Comparison of ENCODE assay signal across 10 cellular contexts in genomic region chr19:12953456-12954149, GRCh38. TPM values are rescaled to one million over a fixed set of nuclear protein-coding genes. Genes with fewer than 3 reads are reported as not detected.
DNase-seq lines count a peak whose midpoint lies in the region; ATAC-seq, FAIRE-seq and TF ChIP-seq lines count a peak whose summit lies in the region.
"Had no signal": no experiment of that assay in that cellular context is flagged by ENCODE, and none has a peak within 500 bp of the region (broad histone marks: within the 10 kb centered on the region; RNA-seq: fewer than 3 reads in every experiment).

No MANE protein-coding gene starts in this region.

- no peak for TF ChIP-seq CTCF in adrenal gland (IDR thresholded peaks at IDR 0.05)
- no peak for TF ChIP-seq CTCF in pancreas (IDR thresholded peaks at IDR 0.05)

- H3K4me3 ChIP-seq in BLaER1 (no peak overlapping the region), adrenal gland (no peak overlapping the region), pancreas (no peak overlapping the region), H7 (ENCODE audit: insufficient read depth, low read depth, low read length) (no peak overlapping the region)

- intact Hi-C loops in adrenal gland (cut with DNase I) (no loop called here), pancreas (cut with DNase I) (no loop called here)

- H3K27ac Mint-ChIP-seq in IgD-negative memory B cell = peak overlapping the region in 2 of 3 donors; percentile 95 to 97
- H3K27ac Mint-ChIP-seq in natural killer cell treated with Interleukin-12 subunit alpha and Interleukin-12 subunit beta and Interleukin-15 and Interleukin-18, amount 100 ng/mL, for 72 hours = peak overlapping the region; percentile 74 to 89

- 35 to 59% (median 40%) methylated on average over 4 to 7 of the region's 7 CpGs for WGBS in adrenal gland, 4 donors
- WGBS in pancreas, 2 donors = 59 to 66% methylated on average over 7 of the region's 7 CpGs

- H4K20me1 ChIP-seq in BLaER1 = peaks cover 78% of the 10 kb centered on the region

- H3K36me3 Mint-ChIP-seq in IgD-negative memory B cell = peaks cover 6% of the 10 kb centered on the region
- peaks cover 6% of the 10 kb centered on the region for H3K36me3 Mint-ChIP-seq in natural killer cell treated with Interleukin-12 subunit alpha and Interleukin-12 subunit beta and Interleukin-15 and Interleukin-18, amount 100 ng/mL, for 72 hours

- H3K4me1 ChIP-seq in BLaER1 = peaks cover 69% of the 10 kb centered on the region
- peaks cover 24 to 50% of the 10 kb centered on the region in 2 donors for H3K4me1 ChIP-seq in adrenal gland (replicated peaks in 1 of 2)
- H3K4me1 ChIP-seq in pancreas = peaks cover 0 to 8% (median 7%) of the 10 kb centered on the region in 3 donors

- H3K4me1 Mint-ChIP-seq in IgD-negative memory B cell = peaks cover 6 to 23% (median 13%) of the 10 kb centered on the region in 3 donors
- H3K4me1 Mint-ChIP-seq in natural killer cell treated with Interleukin-12 subunit alpha and Interleukin-12 subunit beta and Interleukin-15 and Interleukin-18, amount 100 ng/mL, for 72 hours (ENCODE audit: low read depth in 2 of 2) = peaks cover 30 to 35% of the 10 kb centered on the region in 2 donors

- peak overlapping the region in 2 of 4 donors; percentile 32 to 67 for H3K4me3 Mint-ChIP-seq in IgD-negative memory B cell
- H3K4me3 Mint-ChIP-seq in natural killer cell treated with Interleukin-12 subunit alpha and Interleukin-12 subunit beta and Interleukin-15 and Interleukin-18, amount 100 ng/mL, for 72 hours = no peak overlapping the region

- peak overlapping the region; percentile 89 for H3K4me2 ChIP-seq in BLaER1

- peaks cover 69% of the 10 kb centered on the region for H3K36me3 ChIP-seq in BLaER1
- H3K36me3 ChIP-seq in adrenal gland (replicated peaks in 1 of 2) = peaks cover 0 to 59% of the 10 kb centered on the region in 2 donors
- H3K36me3 ChIP-seq in pancreas = peaks cover 0 to 37% (median 25%) of the 10 kb centered on the region in 3 donors
- peaks cover 25% of the 10 kb centered on the region for H3K36me3 ChIP-seq in H7 (replicated peaks; ENCODE audit: control insufficient read depth, insufficient read depth, low read length)

- no peak for ATAC-seq in natural killer cell treated with Interleukin-12 subunit alpha and Interleukin-12 subunit beta and Interleukin-15 and Interleukin-18, amount 100 ng/mL, for 72 hours
- ATAC-seq in GM21717 (IDR thresholded peaks at IDR 0.05; ENCODE audit: unreplicated experiment) (no peak), pancreas (no peak)

- H3K9me3 ChIP-seq in BLaER1 (no peaks in the 10 kb centered on the region), adrenal gland (replicated peaks in 1 of 3) (no peaks in the 10 kb centered on the region), pancreas (no peaks in the 10 kb centered on the region)

- H3K27me3 Mint-ChIP-seq in IgD-negative memory B cell = no peaks in the 10 kb centered on the region
- H3K27me3 Mint-ChIP-seq in natural killer cell treated with Interleukin-12 subunit alpha and Interleukin-12 subunit beta and Interleukin-15 and Interleukin-18, amount 100 ng/mL, for 72 hours = no peaks in the 10 kb centered on the region

- DNase-seq in adrenal gland (peak in 3 of 7 donors; percentile 62 to 67 (median 63)), glomerular visceral epithelial cell (ENCODE audit: extremely low spot score) (no peak), pancreas (no peak), H7 (no peak)
- no peak for DNase-seq in natural killer cell treated with Interleukin-12 subunit alpha and Interleukin-12 subunit beta and Interleukin-15 and Interleukin-18, amount 100 ng/mL, for 72 hours (ENCODE audit: low spot score)

- no peak for TF ChIP-seq POLR2A in adrenal gland (IDR thresholded peaks at IDR 0.05)

- FAIRE-seq in pancreas (lab: Jason Lieb, UNC) = no peak
- FAIRE-seq: GM19239, TTC549 had no signal

- H3K27ac ChIP-seq in BLaER1 = no peak overlapping the region
- H3K27ac ChIP-seq in adrenal gland = peak overlapping the region; percentile 18 to 89 (median 84)
- no peak overlapping the region for H3K27ac ChIP-seq in pancreas

- H3K9me3 Mint-ChIP-seq in IgD-negative memory B cell = no peaks in the 10 kb centered on the region
- no peaks in the 10 kb centered on the region for H3K9me3 Mint-ChIP-seq in natural killer cell treated with Interleukin-12 subunit alpha and Interleukin-12 subunit beta and Interleukin-15 and Interleukin-18, amount 100 ng/mL, for 72 hours

- peak overlapping the region; percentile 21; the same call in 1 of the 2 replicates for H3K9ac ChIP-seq in BLaER1

- no peaks in the 10 kb centered on the region for H3K27me3 ChIP-seq in BLaER1
- H3K27me3 ChIP-seq in adrenal gland = no peaks in the 10 kb centered on the region
- no peaks in the 10 kb centered on the region for H3K27me3 ChIP-seq in pancreas
- H3K27me3 ChIP-seq in H7 (ENCODE audit: control insufficient read depth, insufficient read depth, low read length) = no peaks in the 10 kb centered on the region

RNA-seq across cellular contexts. Expression of gene GADD45GIP1, which starts 3.4 kb away (rescaled TPM):
- polyA plus RNA-seq in IgD-negative memory B cell (84.1 TPM), adrenal gland (100 to 1,000 TPM in 2 of 3 donors, 10 to 100 TPM in 1; 16.5 to 213 (median 183) TPM), pancreas (10 to 100 TPM; 25.3 to 37.4 TPM)
- total RNA-seq in adrenal gland (100 to 1,000 TPM in 1 of 8 donors, 10 to 100 TPM in 7; 26.1 to 101 (median 41.2) TPM), pancreas (10 to 100 TPM in 3 of 6 donors, 1 to 10 TPM in 3; 6.0 to 10.7 (median 9.8) TPM)
- total RNA-seq in natural killer cell treated with Interleukin-12 subunit alpha and Interleukin-12 subunit beta and Interleukin-15 and Interleukin-18, amount 100 ng/mL, for 72 hours = 10 to 100 TPM; 15.9 to 32.3 TPM
- total RNA-seq in H7 (2014; rRNA removed; shearing (Covaris generic)) = 40.4 and 51.7 TPM in 2 replicates

RNA-seq across cellular contexts. Expression of gene RAD23A, which starts 7.9 kb away (rescaled TPM):
- polyA plus RNA-seq in IgD-negative memory B cell (132 TPM), adrenal gland (100 to 1,000 TPM; 112 to 240 (median 206) TPM), pancreas (10 to 100 TPM; 91.5 to 99.1 TPM)
- total RNA-seq in adrenal gland (100 to 1,000 TPM in 5 of 8 donors, 10 to 100 TPM in 3; 66.5 to 146 (median 108) TPM), pancreas (10 to 100 TPM; 35.0 to 60.2 (median 45.9) TPM)
- 100 to 1,000 TPM; 112 to 148 TPM for total RNA-seq in natural killer cell treated with Interleukin-12 subunit alpha and Interleukin-12 subunit beta and Interleukin-15 and Interleukin-18, amount 100 ng/mL, for 72 hours
- 146 and 155 TPM in 2 replicates for total RNA-seq in H7 (2014; rRNA removed; shearing (Covaris generic))

RNA-seq across cellular contexts. Expression of gene CALR, which starts 15.2 kb away (rescaled TPM):
- 158 TPM for polyA plus RNA-seq in IgD-negative memory B cell
- 1,000 to 10,000 TPM in 2 of 8 donors, 100 to 1,000 TPM in 6; 271 to 1,489 (median 613) TPM for total RNA-seq in adrenal gland
- 1,000 to 10,000 TPM in 1 of 3 donors, 100 to 1,000 TPM in 2; 224 to 1,230 (median 336) TPM for polyA plus RNA-seq in adrenal gland
- 1,000 to 10,000 TPM; 1,328 to 1,513 TPM for total RNA-seq in natural killer cell treated with Interleukin-12 subunit alpha and Interleukin-12 subunit beta and Interleukin-15 and Interleukin-18, amount 100 ng/mL, for 72 hours
- total RNA-seq in pancreas = 100 to 1,000 TPM; 279 to 681 (median 373) TPM
- polyA plus RNA-seq in pancreas = 100 to 1,000 TPM; 132 to 263 TPM
- total RNA-seq in H7 (2014; rRNA removed; shearing (Covaris generic)) = 911 and 1,131 TPM in 2 replicates

RNA-seq across cellular contexts. Expression of gene DAND5, which starts 15.8 kb away (rescaled TPM):
- polyA plus RNA-seq in IgD-negative memory B cell (not detected), adrenal gland (under 1 TPM; 0.27 to 0.34 (median 0.32) TPM), pancreas (under 1 TPM in 1 of 2 donors, not detected in 1; 0.16 TPM)
- total RNA-seq in adrenal gland (1 to 10 TPM in 5 of 8 donors, under 1 TPM in 3; 0.35 to 2.3 (median 1.3) TPM), pancreas (under 1 TPM in 3 of 6 donors, not detected in 3; 0.12 to 0.23 (median 0.12) TPM)
- total RNA-seq in natural killer cell treated with Interleukin-12 subunit alpha and Interleukin-12 subunit beta and Interleukin-15 and Interleukin-18, amount 100 ng/mL, for 72 hours = not detected
- 0.15 TPM in 1 of 2 replicates, not detected in the other for total RNA-seq in H7 (2014; rRNA removed; shearing (Covaris generic))

RNA-seq across cellular contexts. Expression of gene FARSA, which starts 20.1 kb away (rescaled TPM):
- polyA plus RNA-seq in IgD-negative memory B cell = 56.8 TPM
- total RNA-seq in adrenal gland = 100 to 1,000 TPM in 1 of 8 donors, 10 to 100 TPM in 7; 40.6 to 102 (median 54.3) TPM
- 10 to 100 TPM; 33.5 to 62.1 (median 36.0) TPM for polyA plus RNA-seq in adrenal gland
- 100 to 1,000 TPM; 130 to 196 TPM for total RNA-seq in natural killer cell treated with Interleukin-12 subunit alpha and Interleukin-12 subunit beta and Interleukin-15 and Interleukin-18, amount 100 ng/mL, for 72 hours
- total RNA-seq in pancreas = 10 to 100 TPM; 19.4 to 46.0 (median 29.0) TPM
- 10 to 100 TPM; 30.4 to 31.0 TPM for polyA plus RNA-seq in pancreas
- total RNA-seq in H7 (2014; rRNA removed; shearing (Covaris generic)) = 93.0 and 117 TPM in 2 replicates

Comparison
In these comparisons a context has a peak if more than half of its experiments do, and no peak if none do; other contexts are left out.
1. H3K27ac ChIP-seq: peak in adrenal gland (5 of 5); none in BLaER1 (single experiment) and pancreas (0 of 4).